In the genomic region with DNA sequence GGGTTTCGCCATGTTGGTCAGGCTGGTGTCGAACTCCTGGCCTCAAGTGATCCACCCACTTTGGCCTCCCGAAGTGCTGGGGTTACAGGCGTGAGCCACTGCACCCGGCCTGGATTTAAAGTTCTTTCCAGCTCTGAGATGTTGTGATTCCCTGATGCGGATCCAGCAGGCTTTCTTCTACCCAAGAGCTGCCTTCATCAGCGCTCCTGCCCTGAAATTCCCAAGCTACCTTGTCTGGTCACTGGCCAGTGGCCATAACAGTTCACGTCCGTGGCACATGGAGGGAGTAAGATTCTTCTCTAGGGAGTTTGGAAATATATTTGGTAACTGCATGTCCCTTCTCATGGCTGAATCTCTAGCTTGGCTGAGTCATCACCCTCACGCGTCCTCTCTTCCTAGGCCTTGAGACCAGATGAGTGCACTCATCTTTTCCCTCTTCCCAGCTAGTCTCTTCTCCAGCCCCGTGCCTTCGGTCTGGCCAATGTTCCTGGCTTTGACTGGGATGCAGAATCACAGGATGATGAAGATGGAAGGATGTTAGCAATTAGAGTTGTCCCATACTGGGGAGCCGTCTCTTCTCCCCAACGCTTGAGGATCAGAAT, we compare ENCODE assay signal across 15 cellular contexts. TPM values are rescaled to one million over a fixed set of nuclear protein-coding genes. Genes with fewer than 3 reads are reported as not detected.
DNase-seq lines count a peak whose midpoint lies in the region; FAIRE-seq and TF ChIP-seq lines count a peak whose summit lies in the region.
"Had no signal": no experiment of that assay in that cellular context is flagged by ENCODE, and none has a peak within 500 bp of the region (broad histone marks: within the 10 kb centered on the region; RNA-seq: fewer than 3 reads in every experiment).

No MANE protein-coding gene starts in this region.

- H3K79me2 ChIP-seq in keratinocyte (ENCODE audit: control insufficient read depth, insufficient read depth, low read length): no peaks in the 10 kb centered on the region

- TF ChIP-seq POLR2A in uterus (IDR thresholded peaks at IDR 0.05): no peak

- FAIRE-seq in keratinocyte (lab: Jason Lieb, UNC): no peak
- no peak for FAIRE-seq in HTR-8/SVneo (lab: Jason Lieb, UNC)
- FAIRE-seq: endothelial cell of umbilical vein, pancreas had no signal

- H3K4me3 ChIP-seq in keratinocyte (ENCODE audit: control insufficient read depth in 2 of 3, extremely low read depth in 1 of 3, insufficient read depth in 2 of 3, low read depth in 1 of 3, low read length in 3 of 3) (no peak overlapping the region), uterus (no peak overlapping the region)
- H3K4me3 ChIP-seq: pancreas had no signal

- peak; percentile 47 for DNase-seq in activated effector memory CD4-positive, alpha-beta T cell treated with anti-CD3 and anti-CD28 coated beads, Interleukin-2, amount 50 U/mL, for 16 hours
- no peak for DNase-seq in activated effector memory CD4-positive, alpha-beta T cell treated with Interleukin-2 at 50 U/mL for 16 hours
- no peak for DNase-seq in activated naive CD8-positive, alpha-beta T cell treated with anti-CD3 and anti-CD28 coated beads for 36 hours
- DNase-seq in keratinocyte (ENCODE audit: low read depth, low spot score) (peak; percentile 25), type B pancreatic cell (ENCODE audit: extremely low spot score, unreplicated experiment) (no peak), HTR-8/SVneo (ENCODE audit: insufficient read length, low spot score) (no peak), uterus (no peak)
- no peak for DNase-seq in stimulated activated CD4-positive, alpha-beta T cell treated with anti-CD3 and anti-CD28 coated beads, Interleukin-4, amount 100 ng/mL, for 1 hour
- DNase-seq: GF-D8, islet precursor cell, NCI-H1694 treated with DMSO at 0.1 percent for 48 hours, NCI-H524, pancreas had no signal

- peaks cover 32% of the 10 kb centered on the region for H3K4me1 Mint-ChIP-seq in activated naive CD8-positive, alpha-beta T cell treated with anti-CD3 and anti-CD28 coated beads for 36 hours
- peaks cover 4% of the 10 kb centered on the region for H3K4me1 Mint-ChIP-seq in type B pancreatic cell (ENCODE audit: unreplicated experiment)

- H3K9me3 Mint-ChIP-seq in activated naive CD8-positive, alpha-beta T cell treated with anti-CD3 and anti-CD28 coated beads for 36 hours: peaks cover 18% of the 10 kb centered on the region
- peaks cover 7% of the 10 kb centered on the region for H3K9me3 Mint-ChIP-seq in type B pancreatic cell

- H3K4me1 ChIP-seq in keratinocyte (ENCODE audit: control insufficient read depth, extremely low read depth, insufficient read depth, low read length) (no peaks in the 10 kb centered on the region), uterus (no peaks in the 10 kb centered on the region)
- H3K4me1 ChIP-seq: pancreas had no signal

- no peak overlapping the region for H3K4me2 ChIP-seq in keratinocyte (ENCODE audit: control insufficient read depth, extremely low read depth, insufficient read depth, low read depth, low read length)

- peak overlapping the region; percentile 18 for H3K27ac Mint-ChIP-seq in activated naive CD8-positive, alpha-beta T cell treated with anti-CD3 and anti-CD28 coated beads for 36 hours
- H3K27ac Mint-ChIP-seq in type B pancreatic cell: peak overlapping the region; percentile 32

- H3K27me3 ChIP-seq in keratinocyte (ENCODE audit: control insufficient read depth, extremely low read depth, insufficient read depth, low read length): no peaks in the 10 kb centered on the region
- H3K27me3 ChIP-seq in uterus: no peaks in the 10 kb centered on the region
- H3K27me3 ChIP-seq: pancreas had no signal

- intact Hi-C loops in uterus (cut with DNase I; ENCODE audit: low total_unique reads): no loop called here

- TF ChIP-seq CTCF in keratinocyte (optimal IDR thresholded peaks at IDR 0.05 in 1 of 3, IDR thresholded peaks at IDR 0.05 in 1 of 3, conservative IDR thresholded peaks at IDR 0.05 in 1 of 3; ENCODE audit: extremely low read depth in 1 of 3, insufficient read depth in 2 of 3, low read length in 3 of 3) (no peak), type B pancreatic cell (conservative IDR thresholded peaks at IDR 0.05) (no peak), uterus (IDR thresholded peaks at IDR 0.05) (no peak)

- no peaks in the 10 kb centered on the region for H3K9me1 ChIP-seq in keratinocyte (ENCODE audit: control insufficient read depth, extremely low read depth, insufficient read depth, low read length)

- dilution Hi-C loops in keratinocyte (cut with MboI; ENCODE audit: extremely low pct_ligation_motif_present, low sequenced_read_pairs): no loop called here

- no peaks in the 10 kb centered on the region for H3K36me3 ChIP-seq in keratinocyte (ENCODE audit: control insufficient read depth in 2 of 2, extremely low read depth in 1 of 2, insufficient read depth in 2 of 2, low read length in 2 of 2)
- no peaks in the 10 kb centered on the region for H3K36me3 ChIP-seq in uterus
- H3K36me3 ChIP-seq: pancreas had no signal

- H3K27ac ChIP-seq in keratinocyte (ENCODE audit: control insufficient read depth, insufficient read depth, low read length): no peak overlapping the region
- no peak overlapping the region for H3K27ac ChIP-seq in uterus

- no peaks in the 10 kb centered on the region for H4K20me1 ChIP-seq in keratinocyte (ENCODE audit: control insufficient read depth, extremely low read depth, insufficient read depth, low read length)

- no peaks in the 10 kb centered on the region for H3K27me3 Mint-ChIP-seq in activated naive CD8-positive, alpha-beta T cell treated with anti-CD3 and anti-CD28 coated beads for 36 hours
- H3K27me3 Mint-ChIP-seq in type B pancreatic cell: peaks cover 3% of the 10 kb centered on the region

- H3K36me3 Mint-ChIP-seq in activated naive CD8-positive, alpha-beta T cell treated with anti-CD3 and anti-CD28 coated beads for 36 hours: peaks cover 16% of the 10 kb centered on the region
- H3K36me3 Mint-ChIP-seq in type B pancreatic cell: peaks cover 3% of the 10 kb centered on the region

- H3K9ac ChIP-seq in keratinocyte (ENCODE audit: control insufficient read depth, extremely low read depth, insufficient read depth, low read length): no peak overlapping the region

- H3K4me3 Mint-ChIP-seq in activated naive CD8-positive, alpha-beta T cell treated with anti-CD3 and anti-CD28 coated beads for 36 hours: no peak overlapping the region
- H3K4me3 Mint-ChIP-seq in type B pancreatic cell: no peak overlapping the region

- no peak overlapping the region for H2AFZ ChIP-seq in keratinocyte (ENCODE audit: control insufficient read depth, low read length)

- H3K9me3 ChIP-seq in keratinocyte (ENCODE audit: control insufficient read depth, low read depth, low read length) (no peaks in the 10 kb centered on the region), uterus (no peaks in the 10 kb centered on the region)
- H3K9me3 ChIP-seq: pancreas had no signal

RNA-seq across cellular contexts. Expression of a gene that starts 29.8 kb away (rescaled TPM):
- total RNA-seq in activated naive CD8-positive, alpha-beta T cell treated with anti-CD3 and anti-CD28 coated beads for 36 hours: not detected
- polyA plus RNA-seq in keratinocyte: not detected in 3 replicates
- polyA plus RNA-seq in keratinocyte (2011; ENCODE audit: low read depth): 2.9 TPM
- 0.06 and 0.11 TPM in 2 replicates for polyA plus RNA-seq in keratinocyte (2011; cell fraction: cytosol; rRNA removed)
- polyA plus RNA-seq in keratinocyte (2011; cell fraction: nucleus; rRNA removed): not detected in 2 replicates
- polyA plus RNA-seq in keratinocyte (2012; ENCODE audit: low replicate concordance): 1.4 TPM in 1 of 2 replicates, not detected in the other
- not detected in 3 replicates for polyA minus RNA-seq in keratinocyte
- not detected for polyA minus RNA-seq in keratinocyte (2011; cell fraction: cytosol; rRNA and poly(A)+ RNA removed)
- polyA minus RNA-seq in keratinocyte (2011; cell fraction: nucleus; rRNA and poly(A)+ RNA removed): not detected in 2 replicates
- total RNA-seq in type B pancreatic cell (ENCODE audit: low replicate concordance): 0.57 and 1.6 TPM in 2 replicates
- total RNA-seq in uterus: 100 to 1,000 TPM in 3 of 4 donors, 1 to 10 TPM in 1; 8.5 to 924 (median 281) TPM
- total RNA-seq: A673 had no signal

Comparison
In these comparisons a context has a peak if more than half of its experiments do, and no peak if none do; other contexts are left out.
1. DNase-seq: peak in activated effector memory CD4-positive, alpha-beta T cell treated with anti-CD3 and anti-CD28 coated beads, Interleukin-2, amount 50 U/mL, for 16 hours (single experiment) and keratinocyte (single experiment); none in activated effector memory CD4-positive, alpha-beta T cell treated with Interleukin-2 at 50 U/mL for 16 hours (single experiment), activated naive CD8-positive, alpha-beta T cell treated with anti-CD3 and anti-CD28 coated beads for 36 hours (single experiment), type B pancreatic cell (single experiment), HTR-8/SVneo (single experiment), uterus (0 of 2) and stimulated activated CD4-positive, alpha-beta T cell treated with anti-CD3 and anti-CD28 coated beads, Interleukin-4, amount 100 ng/mL, for 1 hour (single experiment).